8 cellular contexts compared by ENCODE assay signal in genomic region chr1:154609398-154610380, GRCh38. TPM values are rescaled to one million over a fixed set of nuclear protein-coding genes. Genes with fewer than 3 reads are reported as not detected.
DNase-seq lines count a peak whose midpoint lies in the region; ATAC-seq lines count a peak whose summit lies in the region.

No MANE protein-coding gene starts in this region.

- peak overlapping the region; percentile 85 for H3K9ac ChIP-seq in ES-I3 (ENCODE audit: low read depth, low read length)

- peaks cover 31% of the 10 kb centered on the region for H3K4me1 ChIP-seq in ES-I3 (ENCODE audit: insufficient read depth, low read length)

- peak; percentile 44 for ATAC-seq in stimulated activated effector memory CD8-positive, alpha-beta T cell treated with anti-CD3 and anti-CD28 coated beads, Interleukin-12 subunit alpha, Interleukin-12 subunit beta, amount 100 ng/mL, for 72 hours
- ATAC-seq in GM18870 (IDR thresholded peaks at IDR 0.05; ENCODE audit: unreplicated experiment): no peak

- DNase-seq in NCI-H748 (lab: John Stamatoyannopoulos, UW; ENCODE audit: unreplicated experiment): peak; percentile 58
- peak; percentile 43 for DNase-seq in activated T-helper 2 cell treated with anti-CD3 and anti-CD28 coated beads, Interferon-gamma antibody, Interleukin-2, Interleukin-4, amounts not matched to agents 10 μg/mL and 5 μg/mL and 100 μg/mL, durations not matched to agents 14 hours and 24 hours and 36 hours (ENCODE audit: low spot score)
- DNase-seq in immature natural killer cell: peak in 2 of 3 donors; percentile 6 to 14
- peak in 1 of 2 donors; percentile 73 for DNase-seq in stimulated activated effector memory CD8-positive, alpha-beta T cell treated with anti-CD3 and anti-CD28 coated beads, Interleukin-12 subunit alpha, Interleukin-12 subunit beta, amount 100 ng/mL, for 72 hours (ENCODE audit: low spot score in 2 of 2)
- DNase-seq in AML-193 (lab: John Stamatoyannopoulos, UW): no peak
- no peak for DNase-seq in NOMO-1 treated with DMSO at 0.1 percent for 48 hours (lab: John Stamatoyannopoulos, UW; ENCODE audit: unreplicated experiment)

- peaks cover 54% of the 10 kb centered on the region for H3K4me1 Mint-ChIP-seq in activated T-helper 2 cell treated with anti-CD3 and anti-CD28 coated beads, Interferon-gamma antibody, Interleukin-2, Interleukin-4, amounts not matched to agents 10 μg/mL and 5 μg/mL and 100 μg/mL, durations not matched to agents 14 hours and 24 hours and 36 hours (ENCODE audit: low read depth)
- peaks cover 40 to 67% of the 10 kb centered on the region in 2 donors for H3K4me1 Mint-ChIP-seq in immature natural killer cell
- H3K4me1 Mint-ChIP-seq in stimulated activated effector memory CD8-positive, alpha-beta T cell treated with anti-CD3 and anti-CD28 coated beads, Interleukin-12 subunit alpha, Interleukin-12 subunit beta, amount 100 ng/mL, for 72 hours: peaks cover 69% of the 10 kb centered on the region

- intact Hi-C loops in activated T-helper 2 cell treated with anti-CD3 and anti-CD28 coated beads, Interferon-gamma antibody, Interleukin-2, Interleukin-4, amounts not matched to agents 10 μg/mL and 5 μg/mL and 100 μg/mL, durations not matched to agents 14 hours and 24 hours and 36 hours (cut with micrococcal nuclease): loop anchor here (5.0 kb wide), 1 partner anchor 138 kb away; no protein-coding TSS in a partner anchor

- no peaks in the 10 kb centered on the region for H3K27me3 Mint-ChIP-seq in activated T-helper 2 cell treated with anti-CD3 and anti-CD28 coated beads, Interferon-gamma antibody, Interleukin-2, Interleukin-4, amounts not matched to agents 10 μg/mL and 5 μg/mL and 100 μg/mL, durations not matched to agents 14 hours and 24 hours and 36 hours (ENCODE audit: low read depth)
- H3K27me3 Mint-ChIP-seq in immature natural killer cell (ENCODE audit: low read depth in 3 of 3): peaks cover 3 to 8% (median 8%) of the 10 kb centered on the region in 3 donors

- H3K9me3 ChIP-seq in ES-I3 (ENCODE audit: control insufficient read depth, insufficient read depth, low read length): no peaks in the 10 kb centered on the region

- H3K27ac Mint-ChIP-seq in activated T-helper 2 cell treated with anti-CD3 and anti-CD28 coated beads, Interferon-gamma antibody, Interleukin-2, Interleukin-4, amounts not matched to agents 10 μg/mL and 5 μg/mL and 100 μg/mL, durations not matched to agents 14 hours and 24 hours and 36 hours: peak overlapping the region; percentile 98
- H3K27ac Mint-ChIP-seq in immature natural killer cell: peak overlapping the region; percentile 96 to 100 (median 98)
- H3K27ac Mint-ChIP-seq in stimulated activated effector memory CD8-positive, alpha-beta T cell treated with anti-CD3 and anti-CD28 coated beads, Interleukin-12 subunit alpha, Interleukin-12 subunit beta, amount 100 ng/mL, for 72 hours: peak overlapping the region; percentile 99

- peaks cover 38% of the 10 kb centered on the region for H3K36me3 Mint-ChIP-seq in activated T-helper 2 cell treated with anti-CD3 and anti-CD28 coated beads, Interferon-gamma antibody, Interleukin-2, Interleukin-4, amounts not matched to agents 10 μg/mL and 5 μg/mL and 100 μg/mL, durations not matched to agents 14 hours and 24 hours and 36 hours (ENCODE audit: low read depth)
- H3K36me3 Mint-ChIP-seq in immature natural killer cell: peaks cover 0 to 4% (median 0%) of the 10 kb centered on the region in 3 donors
- peaks cover 45% of the 10 kb centered on the region for H3K36me3 Mint-ChIP-seq in stimulated activated effector memory CD8-positive, alpha-beta T cell treated with anti-CD3 and anti-CD28 coated beads, Interleukin-12 subunit alpha, Interleukin-12 subunit beta, amount 100 ng/mL, for 72 hours

- H3K4me3 Mint-ChIP-seq in activated T-helper 2 cell treated with anti-CD3 and anti-CD28 coated beads, Interferon-gamma antibody, Interleukin-2, Interleukin-4, amounts not matched to agents 10 μg/mL and 5 μg/mL and 100 μg/mL, durations not matched to agents 14 hours and 24 hours and 36 hours (ENCODE audit: low read depth): peak overlapping the region; percentile 98
- H3K4me3 Mint-ChIP-seq in immature natural killer cell: peak overlapping the region; percentile 95 to 98 (median 97)
- peak overlapping the region; percentile 87 for H3K4me3 Mint-ChIP-seq in stimulated activated effector memory CD8-positive, alpha-beta T cell treated with anti-CD3 and anti-CD28 coated beads, Interleukin-12 subunit alpha, Interleukin-12 subunit beta, amount 100 ng/mL, for 72 hours

- H3K9me3 Mint-ChIP-seq in activated T-helper 2 cell treated with anti-CD3 and anti-CD28 coated beads, Interferon-gamma antibody, Interleukin-2, Interleukin-4, amounts not matched to agents 10 μg/mL and 5 μg/mL and 100 μg/mL, durations not matched to agents 14 hours and 24 hours and 36 hours: no peaks in the 10 kb centered on the region
- H3K9me3 Mint-ChIP-seq in immature natural killer cell: no peaks in the 10 kb centered on the region
- no peaks in the 10 kb centered on the region for H3K9me3 Mint-ChIP-seq in stimulated activated effector memory CD8-positive, alpha-beta T cell treated with anti-CD3 and anti-CD28 coated beads, Interleukin-12 subunit alpha, Interleukin-12 subunit beta, amount 100 ng/mL, for 72 hours

- H3K36me3 ChIP-seq in ES-I3 (ENCODE audit: insufficient read depth, low read length): no peaks in the 10 kb centered on the region

RNA-seq across cellular contexts. Expression of gene ADAR, which starts 1.7 kb away (rescaled TPM):
- total RNA-seq in activated T-helper 2 cell treated with anti-CD3 and anti-CD28 coated beads, Interferon-gamma antibody, Interleukin-2, Interleukin-4, amounts not matched to agents 10 μg/mL and 5 μg/mL and 100 μg/mL, durations not matched to agents 14 hours and 24 hours and 36 hours: 267 and 282 TPM in 2 replicates
- 100 to 1,000 TPM in 1 of 3 donors, 10 to 100 TPM in 2; 47.4 to 169 (median 70.1) TPM for polyA plus RNA-seq in immature natural killer cell

RNA-seq across cellular contexts. Expression of gene CHRNB2, which starts 42.1 kb away (rescaled TPM):
- not detected in 2 replicates for total RNA-seq in activated T-helper 2 cell treated with anti-CD3 and anti-CD28 coated beads, Interferon-gamma antibody, Interleukin-2, Interleukin-4, amounts not matched to agents 10 μg/mL and 5 μg/mL and 100 μg/mL, durations not matched to agents 14 hours and 24 hours and 36 hours
- under 1 TPM in 1 of 3 donors, not detected in 2; 0.07 TPM for polyA plus RNA-seq in immature natural killer cell

RNA-seq across cellular contexts. Expression of gene UBE2Q1, which starts 51.2 kb away (rescaled TPM):
- 96.5 and 101 TPM in 2 replicates for total RNA-seq in activated T-helper 2 cell treated with anti-CD3 and anti-CD28 coated beads, Interferon-gamma antibody, Interleukin-2, Interleukin-4, amounts not matched to agents 10 μg/mL and 5 μg/mL and 100 μg/mL, durations not matched to agents 14 hours and 24 hours and 36 hours
- polyA plus RNA-seq in immature natural killer cell: 10 to 100 TPM in 1 of 3 donors, 1 to 10 TPM in 2; 8.2 to 11.6 (median 9.7) TPM

Comparison
In these comparisons a context has a peak if more than half of its experiments do, and no peak if none do; other contexts are left out.
1. DNase-seq: peak in NCI-H748 (single experiment), activated T-helper 2 cell treated with anti-CD3 and anti-CD28 coated beads, Interferon-gamma antibody, Interleukin-2, Interleukin-4, amounts not matched to agents 10 μg/mL and 5 μg/mL and 100 μg/mL, durations not matched to agents 14 hours and 24 hours and 36 hours (single experiment) and immature natural killer cell (2 of 3); none in AML-193 (0 of 2) and NOMO-1 treated with DMSO at 0.1 percent for 48 hours (single experiment).
2. Peak in every context shown above with its lines, with median percentiles within 50 percentile points of each other: H3K27ac Mint-ChIP-seq and H3K4me3 Mint-ChIP-seq.